ENCODE assay signal across 25 cellular contexts in genomic region chr3:109478614-109479013, GRCh38.
"Had no signal": no experiment of that assay in that cellular context is flagged by ENCODE, and none has a peak within 500 bp of the region (broad histone marks: within the 10 kb centered on the region; RNA-seq: fewer than 3 reads in every experiment).

No MANE protein-coding gene starts in this region.

- H3K4me1 Mint-ChIP-seq: immature natural killer cell; naive thymus-derived CD8-positive, alpha-beta T cell; nephron; stimulated activated memory B cell treated with anti-CD40 and anti-IgM and Interleukin-4, amounts not matched to agents 10 μg/mL and 1 μg/mL and 100 μg/mL, for 72 hours; stimulated activated naive CD8-positive, alpha-beta T cell treated with anti-CD3 and anti-CD28 coated beads, Interleukin-15, amount 100 ng/mL, for 72 hours had no signal

- H3K27ac ChIP-seq: left lung, lower lobe of right lung, ovary, right atrium auricular region, right lobe of liver, tibial nerve, uterus had no signal

- ATAC-seq: left colon; left lung; lower lobe of right lung; naive thymus-derived CD8-positive, alpha-beta T cell; right lobe of liver; stimulated activated memory B cell treated with anti-CD40 and anti-IgM and Interleukin-4, amounts not matched to agents 10 μg/mL and 1 μg/mL and 100 μg/mL, for 72 hours; stimulated activated naive CD8-positive, alpha-beta T cell treated with anti-CD3 and anti-CD28 coated beads, Interleukin-15, amount 100 ng/mL, for 72 hours had no signal

- H3K36me3 Mint-ChIP-seq: immature natural killer cell; naive thymus-derived CD8-positive, alpha-beta T cell; stimulated activated memory B cell treated with anti-CD40 and anti-IgM and Interleukin-4, amounts not matched to agents 10 μg/mL and 1 μg/mL and 100 μg/mL, for 72 hours; type B pancreatic cell had no signal

- H3K27me3 Mint-ChIP-seq: progenitor cell of endocrine pancreas; stimulated activated memory B cell treated with anti-CD40 and anti-IgM and Interleukin-4, amounts not matched to agents 10 μg/mL and 1 μg/mL and 100 μg/mL, for 72 hours; stimulated activated naive CD8-positive, alpha-beta T cell treated with anti-CD3 and anti-CD28 coated beads, Interleukin-15, amount 100 ng/mL, for 72 hours; type B pancreatic cell had no signal

- H3K4me3 Mint-ChIP-seq: immature natural killer cell; naive thymus-derived CD8-positive, alpha-beta T cell; nephron; stimulated activated memory B cell treated with anti-CD40 and anti-IgM and Interleukin-4, amounts not matched to agents 10 μg/mL and 1 μg/mL and 100 μg/mL, for 72 hours; stimulated activated naive CD8-positive, alpha-beta T cell treated with anti-CD3 and anti-CD28 coated beads, Interleukin-15, amount 100 ng/mL, for 72 hours; type B pancreatic cell had no signal

- H3K9me3 Mint-ChIP-seq: nephron; stimulated activated memory B cell treated with anti-CD40 and anti-IgM and Interleukin-4, amounts not matched to agents 10 μg/mL and 1 μg/mL and 100 μg/mL, for 72 hours had no signal

- H3K27me3 ChIP-seq: left lung, ovary, right atrium auricular region, right lobe of liver, tibial nerve, uterus had no signal

- H3K4me2 ChIP-seq: smooth muscle cell had no signal

- H3K4me3 ChIP-seq: left lung, lower lobe of right lung, ovary, right atrium auricular region, right lobe of liver, smooth muscle cell, tibial nerve, uterus had no signal

- DNase-seq: immature natural killer cell; kidney; left colon; left lung; lower lobe of right lung; mammary epithelial cell; mesenchymal stem cell; naive thymus-derived CD8-positive, alpha-beta T cell; ovary; right lobe of liver; stimulated activated CD4-positive, alpha-beta T cell treated with anti-CD3 and anti-CD28 coated beads, Interleukin-1b, Interleukin-23, amount 100 ng/mL, for 48 hours; stimulated activated CD4-positive, alpha-beta T cell treated with anti-CD3 and anti-CD28 coated beads, Interleukin-2, amount 100 ng/mL, for 48 hours; stimulated activated CD4-positive, alpha-beta T cell treated with anti-CD3 and anti-CD28 coated beads, Interleukin-4, amount 100 ng/mL, for 4 hours; stimulated activated CD8-positive, alpha-beta memory T cell treated with anti-CD3 and anti-CD28 coated beads, Interleukin-4, amount 100 ng/mL, for 48 hours; stimulated activated naive CD4-positive, alpha-beta T cell treated with Interleukin-2 at 50 U/mL for 16 hours; stimulated activated naive CD8-positive, alpha-beta T cell treated with anti-CD3 and anti-CD28 coated beads, Interleukin-15, amount 100 ng/mL, for 72 hours; substantia nigra; uterus had no signal

- H3K36me3 ChIP-seq: left lung, lower lobe of right lung, ovary, right atrium auricular region, right lobe of liver, tibial nerve, uterus had no signal

- H3K27ac Mint-ChIP-seq: immature natural killer cell; naive thymus-derived CD8-positive, alpha-beta T cell; nephron; progenitor cell of endocrine pancreas; stimulated activated memory B cell treated with anti-CD40 and anti-IgM and Interleukin-4, amounts not matched to agents 10 μg/mL and 1 μg/mL and 100 μg/mL, for 72 hours; stimulated activated naive CD8-positive, alpha-beta T cell treated with anti-CD3 and anti-CD28 coated beads, Interleukin-15, amount 100 ng/mL, for 72 hours; type B pancreatic cell had no signal

- H3K4me1 ChIP-seq: left lung, lower lobe of right lung, right atrium auricular region, right lobe of liver, tibial nerve, uterus had no signal
